In the genomic region with DNA sequence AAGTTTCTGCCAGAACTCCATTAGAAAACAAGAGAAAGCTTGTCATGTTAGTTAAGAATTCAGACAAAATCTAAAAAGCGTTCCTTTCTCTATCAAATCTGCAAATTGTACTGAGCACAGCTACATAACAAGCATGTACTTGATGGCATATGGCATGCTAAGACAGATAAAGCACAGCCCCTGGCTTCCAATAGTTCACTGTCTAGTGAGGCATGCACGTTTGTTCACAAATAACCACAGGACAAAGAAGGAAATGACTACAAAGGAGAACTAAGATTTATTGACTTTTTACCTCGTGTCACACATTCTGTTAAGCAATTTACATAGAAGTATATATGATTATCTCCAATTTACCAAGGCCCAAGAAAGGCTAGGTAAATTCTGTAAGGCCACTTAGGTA, we compare ENCODE assay signal across 19 cellular contexts.
DNase-seq lines count a peak whose midpoint lies in the region; ATAC-seq and TF ChIP-seq lines count a peak whose summit lies in the region.
"Had no signal": no experiment of that assay in that cellular context is flagged by ENCODE, and none has a peak within 500 bp of the region (broad histone marks: within the 10 kb centered on the region; RNA-seq: fewer than 3 reads in every experiment).

No MANE protein-coding gene starts in this region.

- peak; percentile 52 for ATAC-seq in GM18868 (IDR thresholded peaks at IDR 0.05; ENCODE audit: unreplicated experiment)
- ATAC-seq: heart right ventricle, natural killer cell had no signal

- peaks cover 13% of the 10 kb centered on the region for H3K27me3 Mint-ChIP-seq in activated naive CD8-positive, alpha-beta T cell treated with anti-CD3 and anti-CD28 coated beads for 36 hours

- in situ Hi-C loops in astrocyte of the spinal cord (cut with HindIII; ENCODE audit: low sequenced_read_pairs) = no loop called here

- TF ChIP-seq CTCF in AG10803 (conservative IDR thresholded peaks at IDR 0.05; ENCODE audit: low read length) (no peak), astrocyte of the spinal cord (IDR thresholded peaks at IDR 0.05; ENCODE audit: low read depth, low read length) (no peak)

- H3K27ac Mint-ChIP-seq in activated naive CD8-positive, alpha-beta T cell treated with anti-CD3 and anti-CD28 coated beads for 36 hours = no peak overlapping the region
- H3K27ac Mint-ChIP-seq: activated B cell treated with CpG ODN at 0.5 μM for 24 hours; natural killer cell; T-helper 1 cell treated with Interleukin-12 subunit alpha and Interleukin-12 subunit beta and Interleukin-4 antibody, amounts not matched to agents 30 μg/mL and 1 μg/mL, for 36 hours had no signal

- peak; percentile 3 for DNase-seq in AG10803 (ENCODE audit: low read depth)
- DNase-seq in NCI-H1694 (lab: John Stamatoyannopoulos, UW) = peak; percentile 11
- peak; percentile 4 for DNase-seq in astrocyte of the spinal cord (ENCODE audit: low read depth, low spot score)
- DNase-seq in foreskin melanocyte = no peak
- DNase-seq in effector CD8-positive, alpha-beta T cell (lab: John Stamatoyannopoulos, UW) = no peak
- no peak for DNase-seq in activated naive CD8-positive, alpha-beta T cell treated with anti-CD3 and anti-CD28 coated beads for 36 hours
- no peak for DNase-seq in activated naive CD4-positive, alpha-beta T cell (lab: John Stamatoyannopoulos, UW)
- DNase-seq: activated B cell treated with CpG ODN at 0.5 μM for 24 hours, caudate nucleus, heart right ventricle, islet precursor cell, natural killer cell, NCI-H345, posterior cingulate gyrus, SIG-M5, small intestine had no signal

- no peaks in the 10 kb centered on the region for H3K4me1 Mint-ChIP-seq in activated naive CD8-positive, alpha-beta T cell treated with anti-CD3 and anti-CD28 coated beads for 36 hours
- H3K4me1 Mint-ChIP-seq: activated B cell treated with CpG ODN at 0.5 μM for 24 hours, natural killer cell had no signal

- no peaks in the 10 kb centered on the region for H3K9me3 Mint-ChIP-seq in activated naive CD8-positive, alpha-beta T cell treated with anti-CD3 and anti-CD28 coated beads for 36 hours
- H3K9me3 Mint-ChIP-seq: activated B cell treated with CpG ODN at 0.5 μM for 24 hours; T-helper 1 cell treated with Interleukin-12 subunit alpha and Interleukin-12 subunit beta and Interleukin-4 antibody, amounts not matched to agents 30 μg/mL and 1 μg/mL, for 36 hours had no signal

- no peaks in the 10 kb centered on the region for H3K36me3 Mint-ChIP-seq in activated naive CD8-positive, alpha-beta T cell treated with anti-CD3 and anti-CD28 coated beads for 36 hours
- H3K36me3 Mint-ChIP-seq: natural killer cell had no signal

- H3K4me3 Mint-ChIP-seq in activated naive CD8-positive, alpha-beta T cell treated with anti-CD3 and anti-CD28 coated beads for 36 hours = no peak overlapping the region
- H3K4me3 Mint-ChIP-seq: activated B cell treated with CpG ODN at 0.5 μM for 24 hours; natural killer cell; T-helper 1 cell treated with Interleukin-12 subunit alpha and Interleukin-12 subunit beta and Interleukin-4 antibody, amounts not matched to agents 30 μg/mL and 1 μg/mL, for 36 hours had no signal

- H3K4me3 ChIP-seq in AG10803 (ENCODE audit: low read length) (no peak overlapping the region), astrocyte of the spinal cord (ENCODE audit: low read depth, low read length) (no peak overlapping the region)
- H3K4me3 ChIP-seq: heart right ventricle, thoracic aorta had no signal

Comparison
In these comparisons a context has a peak if more than half of its experiments do, and no peak if none do; other contexts are left out.
1. DNase-seq: peak in AG10803 (single experiment), NCI-H1694 (single experiment) and astrocyte of the spinal cord (single experiment); none in foreskin melanocyte (single experiment), effector CD8-positive, alpha-beta T cell (single experiment), activated naive CD8-positive, alpha-beta T cell treated with anti-CD3 and anti-CD28 coated beads for 36 hours (single experiment) and activated naive CD4-positive, alpha-beta T cell (0 of 4).